In the genomic region with DNA sequence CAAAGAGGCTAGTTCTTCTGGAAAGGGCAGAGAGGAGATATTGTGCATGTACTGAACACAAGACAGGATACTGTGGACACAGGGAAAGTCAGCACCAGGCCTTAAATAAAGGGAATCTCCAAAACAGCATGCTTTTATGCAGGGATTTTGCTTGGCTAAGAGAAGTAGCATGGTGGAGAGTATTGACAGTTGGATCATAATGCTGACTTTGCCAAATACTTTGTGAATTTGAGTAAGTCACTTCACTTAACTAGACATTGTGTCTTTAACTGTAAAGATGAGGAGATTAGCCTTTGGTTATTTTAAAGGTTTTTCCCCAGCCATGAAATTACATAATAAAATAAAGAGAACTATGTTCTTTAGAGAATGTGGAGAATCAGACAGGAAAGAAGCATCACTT, we compare ENCODE assay signal across 26 cellular contexts. TPM values are rescaled to one million over a fixed set of nuclear protein-coding genes. Genes with fewer than 3 reads are reported as not detected.
"Had no signal": no experiment of that assay in that cellular context is flagged by ENCODE, and none has a peak within 500 bp of the region (broad histone marks: within the 10 kb centered on the region; RNA-seq: fewer than 3 reads in every experiment).

No MANE protein-coding gene starts in this region.

- H3K79me2 ChIP-seq: hepatocyte had no signal

- H3K4me1 ChIP-seq: foreskin keratinocyte, gastroesophageal sphincter, lower lobe of right lung had no signal

- H3K27me3 ChIP-seq: dorsolateral prefrontal cortex, esophagus muscularis mucosa, gastroesophageal sphincter, heart left ventricle, hepatocyte had no signal

- H3K4me3 ChIP-seq: coronary artery, dorsolateral prefrontal cortex, esophagus muscularis mucosa, gastroesophageal sphincter, heart left ventricle, hepatocyte, lower lobe of right lung, mucosa of descending colon had no signal

- FAIRE-seq: colon, endothelial cell of umbilical vein, frontal cortex, kidney had no signal

- H3K4me2 ChIP-seq: hepatocyte had no signal

- H3K9me3 ChIP-seq: gastroesophageal sphincter, lower lobe of right lung had no signal

- H3K27ac ChIP-seq: coronary artery, dorsolateral prefrontal cortex, esophagus muscularis mucosa, foreskin keratinocyte, gastroesophageal sphincter, hepatocyte, lower lobe of right lung had no signal

- ATAC-seq: foreskin keratinocyte, gastroesophageal sphincter, left colon, left lobe of liver, lower lobe of right lung, mucosa of descending colon had no signal

- H3K36me3 ChIP-seq: esophagus muscularis mucosa, gastroesophageal sphincter, heart left ventricle, lower lobe of right lung had no signal

- H2AFZ ChIP-seq: hepatocyte had no signal

- DNase-seq: dermis blood vessel endothelial cell; dorsolateral prefrontal cortex; effector CD4-positive, alpha-beta T cell; effector memory CD4-positive, alpha-beta T cell; foreskin keratinocyte; hypothalamus; immature natural killer cell; islet precursor cell; kidney; kidney glomerular epithelial cell; left colon; lower lobe of right lung; mesenchymal stem cell; mucosa of descending colon; naive B cell had no signal

RNA-seq across cellular contexts. Expression of gene GALNT8, which starts 24.5 kb away (rescaled TPM):
- total RNA-seq: foreskin keratinocyte, left lobe of liver, myocyte had no signal
- polyA plus RNA-seq: fibroblast of lung, foreskin keratinocyte had no signal
